Comparison of ENCODE assay signal across 36 cellular contexts in the genomic region with DNA sequence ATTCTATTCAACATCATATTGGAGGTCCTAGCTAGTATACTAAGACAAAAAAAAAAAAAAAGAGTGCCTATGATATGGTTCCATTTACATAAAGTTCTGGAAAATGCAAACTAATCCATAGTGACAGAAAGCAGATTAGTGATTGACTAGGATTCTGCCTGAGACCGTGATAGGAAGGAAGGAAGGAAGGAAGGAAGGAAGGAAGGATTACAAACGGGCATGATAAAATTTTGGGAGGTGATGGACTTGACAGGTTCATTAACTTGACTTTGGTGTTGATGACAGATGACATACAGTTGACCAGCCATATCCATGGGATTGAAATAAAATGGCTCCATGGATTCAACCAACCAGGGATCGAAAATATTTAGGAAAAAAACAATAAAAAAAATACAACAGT.
"Had no signal": no experiment of that assay in that cellular context is flagged by ENCODE, and none has a peak within 500 bp of the region (broad histone marks: within the 10 kb centered on the region; RNA-seq: fewer than 3 reads in every experiment).

No MANE protein-coding gene starts in this region.

- H3K9me3 ChIP-seq: ascending aorta, breast epithelium had no signal

- H3K4me3 ChIP-seq: ascending aorta, breast epithelium, PC-9 had no signal

- FAIRE-seq: RCC 7860 had no signal

- H3K4me1 ChIP-seq: ascending aorta, breast epithelium had no signal

- H3K36me3 ChIP-seq: ascending aorta, breast epithelium had no signal

- H3K27me3 ChIP-seq: ascending aorta, breast epithelium had no signal

- H2AFZ ChIP-seq: PC-9 had no signal

- H3K27ac ChIP-seq: ascending aorta, breast epithelium, PC-9, RWPE1, VCaP had no signal

- ATAC-seq: activated naive CD8-positive, alpha-beta T cell treated with anti-CD3 and anti-CD28 coated beads, Interleukin-2, amount 50 U/mL, for 24 hours; Right ventricle myocardium inferior had no signal

- H3K4me2 ChIP-seq: PC-9 had no signal

- DNase-seq: activated B cell treated with CpG ODN at 0.5 μM for 24 hours; activated CD4-positive, alpha-beta memory T cell treated with anti-CD3 and anti-CD28 coated beads for 36 hours; activated CD4-positive, alpha-beta T cell treated with anti-CD3 and anti-CD28 coated beads for 4 hours; activated CD4-positive, alpha-beta T cell treated with anti-CD3 and anti-CD28 coated beads, Interleukin-2, amount 50 U/mL, for 1 hour; activated CD4-positive, CD25-positive, alpha-beta regulatory T cell treated with anti-CD3 and anti-CD28 coated beads, Interleukin-2, amount 50 U/mL, for 72 hours; activated CD8-positive, alpha-beta memory T cell treated with anti-CD3 and anti-CD28 coated beads, Interleukin-2, amount 50 U/mL, for 4 hours; activated effector memory CD4-positive, alpha-beta T cell treated with Interleukin-2 at 50 U/mL for 16 hours; activated naive CD4-positive, alpha-beta T cell treated with anti-CD3 and anti-CD28 coated beads, Interleukin-2, amount 10 ng/mL, durations not matched to agents 7 days and 5 days; activated naive CD8-positive, alpha-beta T cell treated with anti-CD3 and anti-CD28 coated beads, Interleukin-2, amount 50 U/mL, for 24 hours; activated T-cell treated with anti-CD3 and anti-CD28 coated beads for 4 hours; activated T-cell treated with anti-CD3 and anti-CD28 coated beads, Interleukin-2, amount 50 U/mL, for 48 hours; amniotic stem cell; cerebellar nuclear complex; NCI-H1092 treated with DMSO at 0.1 percent for 48 hours; NCI-H1417; NCI-H146; NCI-H187; NCI-H2029 treated with DMSO at 0.1 percent for 48 hours; NCI-H2107; NCI-H2171; NCI-H510A; NCI-H526; NCI-H748 treated with DMSO at 0.1 percent for 48 hours; NK-92 treated with Interleukin-12 subunit alpha and Interleukin-12 subunit beta, amount 100 ng/mL, for 24 hours; PC-9; SIG-M5; SW 1271; T-helper 1 cell; T-helper 2 cell; T-helper 9 cell had no signal
